In genomic region chr3:128432898-128433629, GRCh38 we compare ENCODE assay signal across 1 cellular context.
TF ChIP-seq lines count a peak whose summit lies in the region.

No MANE protein-coding gene starts in this region.

TF ChIP-seq in A549, 52 proteins besides CTCF, POLR2A, EP300 and RAD21 (continued from another document):
- TF ChIP-seq REST (IDR thresholded peaks at IDR 0.05) (no peak), KDM5A (IDR thresholded peaks at IDR 0.05) (no peak), PHF8 (IDR thresholded peaks at IDR 0.05; ENCODE audit: borderline replicate concordance, low read depth) (no peak), CHD4 (IDR thresholded peaks at IDR 0.05; ENCODE audit: borderline replicate concordance) (no peak), BCL3 (IDR thresholded peaks at IDR 0.05) (no peak), CHD2 (IDR thresholded peaks at IDR 0.05; ENCODE audit: low read length, partially characterized antibody) (no peak), RFX5 (IDR thresholded peaks at IDR 0.05) (no peak), MYC (IDR thresholded peaks at IDR 0.05; ENCODE audit: borderline replicate concordance, low read length) (no peak), ESRRA (IDR thresholded peaks at IDR 0.05; ENCODE audit: borderline replicate concordance, low read length) (no peak), ZFP36 (IDR thresholded peaks at IDR 0.05; ENCODE audit: borderline replicate concordance, partially characterized antibody) (no peak)
